In genomic region chr11:35141538-35141937, GRCh38 we compare ENCODE assay signal across 8 cellular contexts. TPM values are rescaled to one million over a fixed set of nuclear protein-coding genes. Genes with fewer than 3 reads are reported as not detected.
DNase-seq lines count a peak whose midpoint lies in the region; ATAC-seq, FAIRE-seq and TF ChIP-seq lines count a peak whose summit lies in the region.

No MANE protein-coding gene starts in this region.

- no peaks in the 10 kb centered on the region for H3K36me3 ChIP-seq in upper lobe of left lung

- no peak for TF ChIP-seq CTCF in upper lobe of left lung (IDR thresholded peaks at IDR 0.05)

- peak overlapping the region; percentile 92 to 99 (median 94) for H3K27ac ChIP-seq in upper lobe of left lung

- TF ChIP-seq POLR2A in upper lobe of left lung (IDR thresholded peaks at IDR 0.05): peak in 1 of 4 donors; percentile 68

- peak overlapping the region; percentile 91 to 95 for H3K27ac Mint-ChIP-seq in activated naive CD4-positive, alpha-beta T cell treated with anti-CD3 and anti-CD28 coated beads, Interleukin-2, amount 50 U/mL, for 72 hours

- peak; percentile 54 for DNase-seq in activated T-cell treated with anti-CD3 and anti-CD28 coated beads, Interleukin-2, amount 50 U/mL, for 1 hour
- DNase-seq in activated T-cell treated with anti-CD3 and anti-CD28 coated beads for 4 hours (no peak), left colon (peak; percentile 80 to 87), upper lobe of left lung (peak in 1 of 2 donors; percentile 90), HTR-8/SVneo (ENCODE audit: insufficient read length, low spot score) (no peak)
- peak in 1 of 2 donors; percentile 47 for DNase-seq in activated naive CD4-positive, alpha-beta T cell treated with anti-CD3 and anti-CD28 coated beads, Interleukin-2, amount 50 U/mL, for 72 hours (ENCODE audit: low spot score in 2 of 2)

- no peaks in the 10 kb centered on the region for H3K27me3 ChIP-seq in upper lobe of left lung

- ATAC-seq in activated naive CD4-positive, alpha-beta T cell treated with anti-CD3 and anti-CD28 coated beads, Interleukin-2, amount 50 U/mL, for 72 hours: no peak
- ATAC-seq in left colon: peak; percentile 76
- ATAC-seq in upper lobe of left lung (ENCODE audit: low FRiP score in 2 of 2): peak in 1 of 2 donors; percentile 3
- ATAC-seq in HG03457 (IDR thresholded peaks at IDR 0.05; ENCODE audit: unreplicated experiment): no peak
- ATAC-seq in GM21515 (IDR thresholded peaks at IDR 0.05; ENCODE audit: unreplicated experiment): no peak

- H3K9me3 ChIP-seq in upper lobe of left lung: no peaks in the 10 kb centered on the region

- peaks cover 43 to 69% (median 58%) of the 10 kb centered on the region in 4 donors for H3K4me1 ChIP-seq in upper lobe of left lung

- H3K9me3 Mint-ChIP-seq in activated naive CD4-positive, alpha-beta T cell treated with anti-CD3 and anti-CD28 coated beads, Interleukin-2, amount 50 U/mL, for 72 hours: peaks cover 0 to 1% of the 10 kb centered on the region in 2 donors

- H3K36me3 Mint-ChIP-seq in activated naive CD4-positive, alpha-beta T cell treated with anti-CD3 and anti-CD28 coated beads, Interleukin-2, amount 50 U/mL, for 72 hours: peaks cover 33 to 41% of the 10 kb centered on the region in 2 donors

- FAIRE-seq in HTR-8/SVneo (lab: Jason Lieb, UNC): no peak

- H3K4me3 ChIP-seq in upper lobe of left lung: peak overlapping the region in 3 of 4 donors; percentile 76 to 84 (median 82)

- 16 to 31% methylated on average over 8 of the region's 8 CpGs for WGBS in upper lobe of left lung, 2 donors

- intact Hi-C loops in left colon (cut with DNase I, micrococcal nuclease): no loop called here

- TF ChIP-seq EP300 in upper lobe of left lung (IDR thresholded peaks at IDR 0.05): no peak

RNA-seq across cellular contexts. Expression of gene CD44, which starts 2.6 kb away (rescaled TPM):
- 100 to 1,000 TPM; 321 to 381 TPM for total RNA-seq in activated naive CD4-positive, alpha-beta T cell treated with anti-CD3 and anti-CD28 coated beads, Interleukin-2, amount 50 U/mL, for 72 hours
- total RNA-seq in left colon (100 to 1,000 TPM in 1 of 2 donors, 10 to 100 TPM in 1; 99.1 to 107 TPM), upper lobe of left lung (100 to 1,000 TPM; 454 to 696 (median 551) TPM)

Comparison
In these comparisons a context has a peak if more than half of its experiments do, and no peak if none do; other contexts are left out.
1. DNase-seq: peak in activated T-cell treated with anti-CD3 and anti-CD28 coated beads, Interleukin-2, amount 50 U/mL, for 1 hour (single experiment) and left colon (2 of 2); none in activated T-cell treated with anti-CD3 and anti-CD28 coated beads for 4 hours (single experiment) and HTR-8/SVneo (single experiment).